8 cellular contexts compared by ENCODE assay signal in the genomic region with DNA sequence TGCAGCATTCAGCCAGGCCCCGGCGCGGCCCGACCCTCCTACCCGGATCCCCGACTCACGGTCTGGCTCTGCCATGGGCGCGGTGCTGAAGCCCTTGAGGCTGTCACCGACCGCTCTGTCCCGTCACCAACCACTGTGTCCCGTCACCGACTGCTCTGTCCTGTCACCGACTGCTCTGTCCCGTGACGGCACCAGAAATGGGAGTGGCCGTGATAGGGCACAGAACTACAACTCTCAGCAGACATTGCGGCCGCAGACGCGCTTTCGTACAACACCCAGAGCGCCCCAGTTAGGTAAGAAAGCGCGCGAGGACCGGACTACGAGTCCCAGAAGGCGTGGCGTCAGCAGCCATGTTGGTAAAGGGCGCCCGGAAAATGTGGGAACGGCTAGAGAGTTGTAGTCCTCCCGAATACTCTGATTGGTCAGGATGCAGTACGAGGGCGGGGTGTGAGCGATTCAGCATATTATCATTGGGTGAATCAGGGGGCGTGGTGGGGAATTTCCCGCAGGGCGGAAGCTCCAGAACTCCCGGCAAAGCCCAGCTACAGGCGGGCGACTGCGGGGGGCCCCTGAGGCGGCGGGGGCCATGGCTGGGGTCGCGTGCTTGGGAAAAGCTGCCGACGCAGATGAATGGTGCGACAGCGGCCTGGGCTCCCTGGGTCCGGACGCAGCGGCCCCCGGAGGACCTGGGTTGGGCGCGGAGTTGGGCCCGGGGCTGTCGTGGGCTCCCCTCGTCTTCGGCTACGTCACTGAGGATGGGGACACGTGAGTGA. TPM values are rescaled to one million over a fixed set of nuclear protein-coding genes. Genes with fewer than 3 reads are reported as not detected.
A peak's percentile ranks its signal among the peaks of the same experiment; 100 is the strongest.
DNase-seq lines count a peak whose midpoint lies in the region; ATAC-seq and TF ChIP-seq lines count a peak whose summit lies in the region.

TSS of gene NFKBIB (plus strand) at position 523 of the 773 bp plus-strand sequence. CDS start at position 587, 64 bp downstream.
TSS of gene SIRT2 (minus strand) at position 172 of the 773 bp plus-strand sequence. CDS start at position 75, 97 bp downstream.

- H3K4me3 ChIP-seq in WERI-Rb-1 (ENCODE audit: low read depth, low read length) (peak within 1 kb of the TSS; percentile 71), mammary epithelial cell (replicated peaks in 1 of 3; ENCODE audit: insufficient read depth in 1 of 3, low read depth in 2 of 3, low read length in 3 of 3) (peak within 1 kb of the TSS; percentile 84 to 93 (median 93)), iPS-20b (ENCODE audit: low read length) (peak within 1 kb of the TSS; percentile 73), skin epidermis (peak within 1 kb of the TSS; percentile 64 to 93 (median 76))

- H3K4me2 ChIP-seq in mammary epithelial cell (ENCODE audit: insufficient read depth, low read depth, low read length) = peak within 1 kb of the TSS; percentile 95

- H3K27me3 ChIP-seq in WERI-Rb-1 (ENCODE audit: insufficient read depth, low read depth, severe bottlenecking) = no peaks in the 10 kb centered on the region
- no peaks in the 10 kb centered on the region for H3K27me3 ChIP-seq in mammary epithelial cell (ENCODE audit: insufficient read depth, low read length)
- H3K27me3 ChIP-seq in iPS-20b (ENCODE audit: insufficient read depth, low read length) = peaks cover 14% of the 10 kb centered on the region

- peak within 1 kb of the TSS; percentile 95 for H2AFZ ChIP-seq in mammary epithelial cell (ENCODE audit: low read depth, low read length)

- 4% methylated on average over 19 of the region's 65 CpGs for WGBS in mammary epithelial cell (ENCODE audit: low coverage, missing lambda C conversion rate)

- H3K9me3 ChIP-seq in WERI-Rb-1 (ENCODE audit: severe bottlenecking) = no peaks in the 10 kb centered on the region
- no peaks in the 10 kb centered on the region for H3K9me3 ChIP-seq in mammary epithelial cell (replicated peaks; ENCODE audit: insufficient read depth, low read length)
- H3K9me3 ChIP-seq in iPS-20b (ENCODE audit: insufficient read depth, low read depth, low read length) = no peaks in the 10 kb centered on the region

- no peaks in the 10 kb centered on the region for H4K20me1 ChIP-seq in mammary epithelial cell (ENCODE audit: insufficient read depth, low read length)

- H3K4me1 ChIP-seq in mammary epithelial cell (ENCODE audit: insufficient read depth, low read length) (peaks cover 13% of the 10 kb centered on the region), iPS-20b (ENCODE audit: insufficient read depth, low read length) (peaks cover 6% of the 10 kb centered on the region; the same call in 1 of the 2 replicates)

- TF ChIP-seq CTCF in WERI-Rb-1 (IDR thresholded peaks at IDR 0.05; ENCODE audit: low read depth, low read length) (no peak), mammary epithelial cell (conservative IDR thresholded peaks at IDR 0.05 in 1 of 2, IDR thresholded peaks at IDR 0.05 in 1 of 2; ENCODE audit: extremely low read depth in 1 of 2, insufficient read depth in 1 of 2, low read depth in 1 of 2, low read length in 2 of 2) (no peak)

- intact Hi-C loops in mammary epithelial cell (cut with micrococcal nuclease) = loop anchor here (1.0 kb wide), 2 partner anchors 31 to 50 kb away; partner anchors contain the start of genes HNRNPL, MRPS12 and SARS2

- peaks cover 45% of the 10 kb centered on the region for H3K79me2 ChIP-seq in mammary epithelial cell (ENCODE audit: insufficient read depth, low read length)

- ATAC-seq in GM18873 (IDR thresholded peaks at IDR 0.05; ENCODE audit: low FRiP score, unreplicated experiment) = peak; percentile 88
- peak; percentile 80 for ATAC-seq in HG03139 (IDR thresholded peaks at IDR 0.05; ENCODE audit: unreplicated experiment)

- peak within 1 kb of the TSS; percentile 96 for H3K9ac ChIP-seq in mammary epithelial cell (ENCODE audit: insufficient read depth, low read length)
- H3K9ac ChIP-seq in iPS-20b (ENCODE audit: low read depth, low read length) = peak within 1 kb of the TSS; percentile 79

- dilution Hi-C loops in mammary epithelial cell (cut with HindIII; ENCODE audit: low sequenced_read_pairs) = no loop called here

- BruUV-seq in mammary epithelial cell (replicated peaks; lab: Mats Ljungman, UMichigan) = no TSS peak

- peak; percentile 99 for DNase-seq in ACHN
- DNase-seq in NCI-H2227 (lab: John Stamatoyannopoulos, UW; ENCODE audit: unreplicated experiment) = peak; percentile 100
- peak; percentile 99 for DNase-seq in WERI-Rb-1
- DNase-seq in mammary epithelial cell = peak; percentile 100

- CTCF ChIA-PET in mammary epithelial cell (lab: Charles Lee; ENCODE audit: low non-redundant PET) = interaction anchor here (0.6 kb wide), 1 partner anchor 31 kb away, joined by 3 read pairs; the partner anchor contains the start of gene MRPS12

- H3K36me3 ChIP-seq in WERI-Rb-1 (no peaks in the 10 kb centered on the region; the same call in none of the 2 replicates), mammary epithelial cell (ENCODE audit: insufficient read depth, low read length) (no peaks in the 10 kb centered on the region), iPS-20b (ENCODE audit: insufficient read depth, low read depth, low read length) (peaks cover 4% of the 10 kb centered on the region; the same call in 1 of the 2 replicates)

- in situ Hi-C loops in ACHN (cut with HindIII; ENCODE audit: low pct_ligation_motif_present, low pct_unique_long_range_greater_than_20kb, low sequenced_read_pairs) = no loop called here
- in situ Hi-C loops in mammary epithelial cell (cut with MboI; ENCODE audit: low sequenced_read_pairs in 2 of 2) = no loop called here

- H3K27ac ChIP-seq in WERI-Rb-1 = peak within 1 kb of the TSS; percentile 50
- H3K27ac ChIP-seq in mammary epithelial cell (ENCODE audit: insufficient read depth, low read depth, low read length) = peak within 1 kb of the TSS; percentile 96
- no peak within 1 kb of the TSS for H3K27ac ChIP-seq in iPS-20b (ENCODE audit: low read length)
- peak within 1 kb of the TSS; percentile 70 to 97 (median 92) for H3K27ac ChIP-seq in skin epidermis

RNA-seq across cellular contexts. Expression of gene NFKBIB, which starts in this region (rescaled TPM):
- 10 to 100 TPM in 1 of 2 donors, 1 to 10 TPM in 1; 9.5 to 27.2 TPM for total RNA-seq in mammary epithelial cell
- polyA plus RNA-seq in mammary epithelial cell = 17.0 TPM
- polyA minus RNA-seq in mammary epithelial cell = 4.1 TPM

RNA-seq across cellular contexts. Expression of gene SIRT2, which starts in this region (rescaled TPM):
- total RNA-seq in mammary epithelial cell = 10 to 100 TPM; 43.3 to 65.3 TPM
- polyA plus RNA-seq in mammary epithelial cell = 45.6 TPM
- 51.2 TPM for polyA minus RNA-seq in mammary epithelial cell
